Comparison of ENCODE assay signal across 16 cellular contexts in genomic region chr17:57027852-57028251, GRCh38.
DNase-seq lines count a peak whose midpoint lies in the region; ATAC-seq and TF ChIP-seq lines count a peak whose summit lies in the region.
"Had no signal": no experiment of that assay in that cellular context is flagged by ENCODE, and none has a peak within 500 bp of the region (broad histone marks: within the 10 kb centered on the region; RNA-seq: fewer than 3 reads in every experiment).

No MANE protein-coding gene starts in this region.

- DNase-seq in NCI-H82 (lab: John Stamatoyannopoulos, UW) (peak; percentile 16), NCI-H82 treated with DMSO at 0.1 percent for 48 hours (lab: John Stamatoyannopoulos, UW; ENCODE audit: unreplicated experiment) (no peak), coronary artery (ENCODE audit: low spot score) (peak; percentile 7)
- no peak for DNase-seq in stimulated activated CD4-positive, alpha-beta T cell treated with anti-CD3 and anti-CD28 coated beads, Interleukin-12 subunit alpha, Interleukin-12 subunit beta, amount 100 ng/mL, for 4 hours
- DNase-seq: AML-193; Caco-2; Calu3; CD4-positive, alpha-beta T cell; CD8-positive, alpha-beta T cell; DMS79 treated with DMSO at 0.1 percent for 48 hours; GF-D8 had no signal

- no peak overlapping the region for H3K27ac ChIP-seq in coronary artery
- H3K27ac ChIP-seq: 22Rv1; A549; BLaER1 treated with 17β-estradiol and CSF1 and Interleukin-3, amounts not matched to agents 10 nM and 100 nM; C4-2B had no signal

- ATAC-seq in GM18502 (IDR thresholded peaks at IDR 0.05; ENCODE audit: poor library complexity, unreplicated experiment): no peak
- ATAC-seq: A549; CD8-positive, alpha-beta T cell had no signal

- TF ChIP-seq CTCF in coronary artery (IDR thresholded peaks at IDR 0.05): no peak

- no peak overlapping the region for H3K4me3 ChIP-seq in coronary artery
- H3K4me3 ChIP-seq: A549; BLaER1 treated with 17β-estradiol and CSF1 and Interleukin-3, amounts not matched to agents 10 nM and 100 nM had no signal

Comparison
In these comparisons a context has a peak if more than half of its experiments do, and no peak if none do; other contexts are left out.
1. DNase-seq: peak in NCI-H82 (single experiment) and coronary artery (single experiment); none in NCI-H82 treated with DMSO at 0.1 percent for 48 hours (single experiment) and stimulated activated CD4-positive, alpha-beta T cell treated with anti-CD3 and anti-CD28 coated beads, Interleukin-12 subunit alpha, Interleukin-12 subunit beta, amount 100 ng/mL, for 4 hours (single experiment).